In the genomic region with DNA sequence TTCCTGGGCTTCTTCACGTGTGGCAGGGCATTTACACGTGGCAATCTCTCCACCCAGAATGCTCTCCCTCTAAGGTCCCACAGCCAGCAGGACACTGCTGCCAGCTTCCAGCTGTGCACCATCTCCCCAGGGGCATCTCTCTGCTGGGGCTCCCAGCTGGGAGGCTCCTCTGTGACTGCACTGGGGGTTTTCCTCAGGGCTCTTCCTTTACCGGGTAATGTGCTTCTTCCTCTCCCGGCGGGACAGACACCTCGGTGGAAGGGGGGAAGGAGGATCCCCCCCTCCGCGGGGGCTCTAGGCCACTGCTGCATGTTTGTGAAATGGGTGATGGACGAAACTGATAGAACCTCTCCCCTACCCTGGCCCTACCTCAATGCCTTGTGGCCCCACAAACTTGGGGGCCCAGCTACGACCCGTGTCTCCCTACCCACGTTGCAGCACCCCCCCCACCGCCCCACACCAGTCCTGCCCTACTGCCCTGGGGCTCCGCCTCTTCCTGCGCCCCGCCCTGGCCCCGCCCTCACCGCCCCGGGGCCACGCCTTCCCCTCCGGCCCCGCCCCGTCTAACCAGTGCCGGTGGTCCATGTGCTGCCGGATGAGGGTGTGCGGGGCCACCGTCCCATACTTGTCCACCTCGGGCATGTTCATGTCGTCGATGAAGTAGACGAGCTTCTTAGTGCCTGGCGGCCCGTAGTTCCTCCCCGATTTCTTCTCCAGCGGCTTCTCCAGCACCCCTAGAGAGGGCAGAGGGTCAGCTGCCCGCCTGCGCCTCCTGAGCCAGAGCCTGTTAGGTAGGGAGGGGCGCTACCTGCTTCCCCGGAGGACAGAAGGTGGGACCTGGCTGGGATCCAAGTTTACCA, we compare ENCODE assay signal across 8 cellular contexts.
DNase-seq lines count a peak whose midpoint lies in the region; ATAC-seq and TF ChIP-seq lines count a peak whose summit lies in the region.

No MANE protein-coding gene starts in this region.

- intact Hi-C loops in vagina (cut with DNase I) (no loop called here), tibial artery (cut with DNase I; ENCODE audit: low total_unique reads) (no loop called here)

- H3K27ac ChIP-seq in vagina (no peak overlapping the region), tibial artery (no peak overlapping the region)

- peak; percentile 42 for DNase-seq in CMK (ENCODE audit: low read depth)
- DNase-seq in activated CD4-positive, alpha-beta T cell treated with anti-CD3 and anti-CD28 coated beads for 48 hours, result peak; percentile 73
- peak; percentile 62 for DNase-seq in effector CD8-positive, alpha-beta T cell (lab: John Stamatoyannopoulos, UW)
- DNase-seq in omental fat pad (ENCODE audit: low spot score), result no peak
- no peak for DNase-seq in vagina (ENCODE audit: extremely low spot score in 2 of 2)
- DNase-seq in NCI-H1092 treated with DMSO at 0.1 percent for 48 hours (lab: John Stamatoyannopoulos, UW), result no peak
- DNase-seq in tibial artery, result no peak

- TF ChIP-seq CTCF in omental fat pad (IDR thresholded peaks at IDR 0.05) (no peak), vagina (IDR thresholded peaks at IDR 0.05) (no peak), tibial artery (IDR thresholded peaks at IDR 0.05) (no peak)

- no peak for TF ChIP-seq POLR2A in vagina (IDR thresholded peaks at IDR 0.05)

- H3K27me3 ChIP-seq in vagina, result no peaks in the 10 kb centered on the region
- peaks cover 0 to 23% of the 10 kb centered on the region in 2 donors for H3K27me3 ChIP-seq in tibial artery

- H3K9me3 ChIP-seq in vagina (no peaks in the 10 kb centered on the region), tibial artery (no peaks in the 10 kb centered on the region)

- H3K4me3 ChIP-seq in vagina (peak overlapping the region; percentile 11 to 13), tibial artery (peak overlapping the region in 1 of 2 donors; percentile 13)

- H3K36me3 ChIP-seq in vagina (no peaks in the 10 kb centered on the region), tibial artery (no peaks in the 10 kb centered on the region)

- H3K4me1 ChIP-seq in vagina (peaks cover 9% of the 10 kb centered on the region), tibial artery (peaks cover 0 to 10% (median 3%) of the 10 kb centered on the region in 4 donors)

- ATAC-seq in HG03108 (IDR thresholded peaks at IDR 0.05; ENCODE audit: unreplicated experiment) (peak; percentile 60), omental fat pad (ENCODE audit: low FRiP score) (peak; percentile 66)

Comparison
In these comparisons a context has a peak if more than half of its experiments do, and no peak if none do; other contexts are left out.
1. DNase-seq: peak in CMK (single experiment), activated CD4-positive, alpha-beta T cell treated with anti-CD3 and anti-CD28 coated beads for 48 hours (single experiment) and effector CD8-positive, alpha-beta T cell (single experiment); none in omental fat pad (single experiment), vagina (0 of 2), NCI-H1092 treated with DMSO at 0.1 percent for 48 hours (single experiment) and tibial artery (0 of 2).